ENCODE assay signal across 8 cellular contexts in genomic region chr2:160381425-160381951, GRCh38.
DNase-seq lines count a peak whose midpoint lies in the region; ATAC-seq and TF ChIP-seq lines count a peak whose summit lies in the region.

No MANE protein-coding gene starts in this region.

- H3K27ac ChIP-seq in lower lobe of right lung, result peak overlapping the region; percentile 73
- peak overlapping the region; percentile 3 to 13 for H3K27ac ChIP-seq in thoracic aorta

- peaks cover 74% of the 10 kb centered on the region for H3K4me1 Mint-ChIP-seq in activated CD4-positive, alpha-beta memory T cell treated with anti-CD3 and anti-CD28 coated beads for 36 hours (ENCODE audit: low read depth)
- peaks cover 47% of the 10 kb centered on the region for H3K4me1 Mint-ChIP-seq in activated CD4-positive, alpha-beta memory T cell treated with anti-CD3 and anti-CD28 coated beads, Interleukin-2, amount 10 ng/mL, durations not matched to agents 7 days and 5 days

- POLR2A ChIA-PET in activated CD4-positive, alpha-beta memory T cell treated with anti-CD3 and anti-CD28 coated beads for 36 hours (lab: Charles Lee), result no interaction called here
- POLR2A ChIA-PET in activated CD4-positive, alpha-beta memory T cell treated with anti-CD3 and anti-CD28 coated beads, Interleukin-2, amount 10 ng/mL, durations not matched to agents 7 days and 5 days (lab: Charles Lee), result no interaction called here

- ATAC-seq in lower lobe of right lung (peak; percentile 75 to 81), thoracic aorta (ENCODE audit: insufficient number of reproducible peaks, low FRiP score, low read depth) (no peak), GM18907 (IDR thresholded peaks at IDR 0.05; ENCODE audit: unreplicated experiment) (no peak)

- H3K9me3 ChIP-seq in lower lobe of right lung (no peaks in the 10 kb centered on the region), thoracic aorta (no peaks in the 10 kb centered on the region)

- intact Hi-C loops in activated CD4-positive, alpha-beta memory T cell treated with anti-CD3 and anti-CD28 coated beads for 36 hours (cut with micrococcal nuclease), result no loop called here
- intact Hi-C loops in lower lobe of right lung (cut with DNase I), result no loop called here

- H3K9me3 Mint-ChIP-seq in activated CD4-positive, alpha-beta memory T cell treated with anti-CD3 and anti-CD28 coated beads for 36 hours, result no peaks in the 10 kb centered on the region
- H3K9me3 Mint-ChIP-seq in activated CD4-positive, alpha-beta memory T cell treated with anti-CD3 and anti-CD28 coated beads, Interleukin-2, amount 10 ng/mL, durations not matched to agents 7 days and 5 days, result no peaks in the 10 kb centered on the region

- TF ChIP-seq CTCF in choroid plexus epithelial cell (conservative IDR thresholded peaks at IDR 0.05; ENCODE audit: low read depth, low read length) (no peak), lower lobe of right lung (IDR thresholded peaks at IDR 0.05) (no peak), thoracic aorta (IDR thresholded peaks at IDR 0.05) (no peak)

- DNase-seq in activated CD4-positive, alpha-beta memory T cell treated with anti-CD3 and anti-CD28 coated beads for 36 hours, result no peak
- no peak for DNase-seq in activated CD4-positive, alpha-beta memory T cell treated with anti-CD3 and anti-CD28 coated beads, Interleukin-2, amount 10 ng/mL, durations not matched to agents 7 days and 5 days
- DNase-seq in choroid plexus epithelial cell (ENCODE audit: low read depth) (peak; percentile 64), lower lobe of right lung (no peak), thoracic aorta (ENCODE audit: low spot score) (no peak), NCI-H1092 treated with DMSO at 0.1 percent for 48 hours (lab: John Stamatoyannopoulos, UW) (no peak)
- no peak for DNase-seq in stimulated activated CD4-positive, alpha-beta T cell treated with anti-CD3 and anti-CD28 coated beads, Interleukin-1b, Interleukin-23, amount 100 ng/mL, for 48 hours

- H3K27me3 ChIP-seq in lower lobe of right lung (ENCODE audit: low read depth) (no peaks in the 10 kb centered on the region), thoracic aorta (replicated peaks; ENCODE audit: insufficient read depth) (no peaks in the 10 kb centered on the region)

- no peaks in the 10 kb centered on the region for H3K36me3 Mint-ChIP-seq in activated CD4-positive, alpha-beta memory T cell treated with anti-CD3 and anti-CD28 coated beads for 36 hours
- H3K36me3 Mint-ChIP-seq in activated CD4-positive, alpha-beta memory T cell treated with anti-CD3 and anti-CD28 coated beads, Interleukin-2, amount 10 ng/mL, durations not matched to agents 7 days and 5 days (ENCODE audit: low read depth), result no peaks in the 10 kb centered on the region

- H3K4me3 Mint-ChIP-seq in activated CD4-positive, alpha-beta memory T cell treated with anti-CD3 and anti-CD28 coated beads for 36 hours, result no peak overlapping the region
- no peak overlapping the region for H3K4me3 Mint-ChIP-seq in activated CD4-positive, alpha-beta memory T cell treated with anti-CD3 and anti-CD28 coated beads, Interleukin-2, amount 10 ng/mL, durations not matched to agents 7 days and 5 days

- H3K4me1 ChIP-seq in lower lobe of right lung, result peaks cover 98% of the 10 kb centered on the region
- H3K4me1 ChIP-seq in thoracic aorta (ENCODE audit: control insufficient read depth in 1 of 2, low read depth in 2 of 2), result peaks cover 68 to 84% of the 10 kb centered on the region in 2 donors

- CTCF ChIA-PET in activated CD4-positive, alpha-beta memory T cell treated with anti-CD3 and anti-CD28 coated beads for 36 hours (lab: Charles Lee), result interaction anchor here (0.6 to 1.5 kb wide), 2 partner anchors 9 to 58 kb away, joined by 3 read pairs; no protein-coding TSS in a partner anchor
- CTCF ChIA-PET in activated CD4-positive, alpha-beta memory T cell treated with anti-CD3 and anti-CD28 coated beads, Interleukin-2, amount 10 ng/mL, durations not matched to agents 7 days and 5 days (lab: Charles Lee), result no interaction called here

- H3K27ac Mint-ChIP-seq in activated CD4-positive, alpha-beta memory T cell treated with anti-CD3 and anti-CD28 coated beads for 36 hours, result peak overlapping the region; percentile 31
- H3K27ac Mint-ChIP-seq in activated CD4-positive, alpha-beta memory T cell treated with anti-CD3 and anti-CD28 coated beads, Interleukin-2, amount 10 ng/mL, durations not matched to agents 7 days and 5 days, result no peak overlapping the region

- no peaks in the 10 kb centered on the region for H3K36me3 ChIP-seq in lower lobe of right lung
- no peaks in the 10 kb centered on the region for H3K36me3 ChIP-seq in thoracic aorta

- H3K4me3 ChIP-seq in choroid plexus epithelial cell (ENCODE audit: low read depth, low read length) (no peak overlapping the region), lower lobe of right lung (no peak overlapping the region), thoracic aorta (no peak overlapping the region)

- H3K27me3 Mint-ChIP-seq in activated CD4-positive, alpha-beta memory T cell treated with anti-CD3 and anti-CD28 coated beads for 36 hours, result no peaks in the 10 kb centered on the region
- H3K27me3 Mint-ChIP-seq in activated CD4-positive, alpha-beta memory T cell treated with anti-CD3 and anti-CD28 coated beads, Interleukin-2, amount 10 ng/mL, durations not matched to agents 7 days and 5 days, result no peaks in the 10 kb centered on the region

Comparison
In these comparisons a context has a peak if more than half of its experiments do, and no peak if none do; other contexts are left out.
1. ATAC-seq: peak in lower lobe of right lung (2 of 2); none in thoracic aorta (single experiment) and GM18907 (single experiment).